Comparison of ENCODE assay signal across 20 cellular contexts in the genomic region with DNA sequence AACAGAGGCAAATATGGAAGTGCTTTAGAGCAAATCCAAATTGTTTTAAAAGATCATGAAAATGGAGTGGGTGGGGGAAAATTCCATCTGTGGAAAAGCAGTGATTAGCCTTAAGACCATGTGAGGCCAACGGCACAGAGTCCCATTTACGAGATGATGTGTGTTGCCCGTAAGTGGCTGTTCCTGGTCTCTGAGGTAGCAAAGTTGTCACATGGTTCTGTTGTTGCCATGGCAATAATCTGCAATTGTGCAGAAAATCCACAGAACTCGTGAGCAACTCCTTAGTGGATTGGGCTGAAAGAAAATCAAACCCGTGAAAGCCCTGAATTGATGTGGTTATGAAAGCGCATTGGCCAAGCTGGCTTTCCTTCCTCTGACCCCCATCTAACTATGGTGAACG.
A peak's percentile ranks its signal among the peaks of the same experiment; 100 is the strongest.
DNase-seq lines count a peak whose midpoint lies in the region; ATAC-seq and TF ChIP-seq lines count a peak whose summit lies in the region.
"Had no signal": no experiment of that assay in that cellular context is flagged by ENCODE, and none has a peak within 500 bp of the region (broad histone marks: within the 10 kb centered on the region; RNA-seq: fewer than 3 reads in every experiment).

No MANE protein-coding gene starts in this region.

- no peak for TF ChIP-seq POLR2A in sigmoid colon (IDR thresholded peaks at IDR 0.05)

- H3K4me3 Mint-ChIP-seq in brain: peak overlapping the region in 1 of 5 experiments; percentile 15
- H3K4me3 Mint-ChIP-seq: activated naive CD8-positive, alpha-beta T cell treated with anti-CD3 and anti-CD28 coated beads, Interleukin-2, amount 10 ng/mL, durations not matched to agents 7 days and 5 days; CD8-positive, alpha-beta memory T cell; naive B cell; stimulated activated naive B cell treated with anti-CD40 and anti-IgM and Interleukin-4, amounts not matched to agents 10 μg/mL and 1 μg/mL and 100 μg/mL, for 72 hours; T-helper 17 cell had no signal

- no peak for TF ChIP-seq EP300 in sigmoid colon (IDR thresholded peaks at IDR 0.05)

- no peaks in the 10 kb centered on the region for H3K27me3 ChIP-seq in left lung
- no peaks in the 10 kb centered on the region for H3K27me3 ChIP-seq in sigmoid colon

- H3K27me3 Mint-ChIP-seq in brain: peaks cover 6% of the 10 kb centered on the region
- H3K27me3 Mint-ChIP-seq: naive B cell; stimulated activated naive B cell treated with anti-CD40 and anti-IgM and Interleukin-4, amounts not matched to agents 10 μg/mL and 1 μg/mL and 100 μg/mL, for 72 hours had no signal

- TF ChIP-seq CTCF in brain (conservative IDR thresholded peaks at IDR 0.05): no peak
- TF ChIP-seq CTCF in left lung (IDR thresholded peaks at IDR 0.05): no peak
- TF ChIP-seq CTCF in sigmoid colon (IDR thresholded peaks at IDR 0.05): no peak

- ATAC-seq in left lung (peak; percentile 34), GM18498 (IDR thresholded peaks at IDR 0.05; ENCODE audit: unreplicated experiment) (no peak)
- ATAC-seq: stimulated activated naive B cell treated with anti-CD40 and anti-IgM and Interleukin-4, amounts not matched to agents 10 μg/mL and 1 μg/mL and 100 μg/mL, for 72 hours; T-helper 17 cell had no signal

- WGBS in sigmoid colon, 2 donors: 67 to 72% methylated on average over 7 of the region's 7 CpGs

- DNase-seq in Ammon's horn (ENCODE audit: low spot score) (peak; percentile 30), left lung (no peak), sigmoid colon (no peak), NCI-H146 treated with DMSO at 0.1 percent for 48 hours (lab: John Stamatoyannopoulos, UW; ENCODE audit: unreplicated experiment) (no peak), LoVo (ENCODE audit: low spot score) (no peak), RPMI8226 (no peak)
- DNase-seq: ACHN; activated CD8-positive, alpha-beta memory T cell treated with anti-CD3 and anti-CD28 coated beads for 24 hours; activated naive CD8-positive, alpha-beta T cell treated with anti-CD3 and anti-CD28 coated beads, Interleukin-2, amount 10 ng/mL, durations not matched to agents 7 days and 5 days; CD8-positive, alpha-beta memory T cell; DND-41; effector CD4-positive, alpha-beta T cell; naive B cell; NCI-H345; posterior cingulate gyrus; SHP77 treated with DMSO at 0.1 percent for 48 hours; stimulated activated naive B cell treated with anti-CD40 and anti-IgM and Interleukin-4, amounts not matched to agents 10 μg/mL and 1 μg/mL and 100 μg/mL, for 72 hours; T-helper 17 cell had no signal

- H3K27ac ChIP-seq in left lung: no peak overlapping the region
- peak overlapping the region; percentile 35 to 71 (median 49) for H3K27ac ChIP-seq in sigmoid colon

- peaks cover 58% of the 10 kb centered on the region for H3K4me1 Mint-ChIP-seq in brain
- H3K4me1 Mint-ChIP-seq: activated naive CD8-positive, alpha-beta T cell treated with anti-CD3 and anti-CD28 coated beads, Interleukin-2, amount 10 ng/mL, durations not matched to agents 7 days and 5 days; CD8-positive, alpha-beta memory T cell; T-helper 17 cell had no signal

- peak overlapping the region in 4 of 5 experiments; percentile 44 to 93 (median 70) for H3K27ac Mint-ChIP-seq in brain
- H3K27ac Mint-ChIP-seq: activated naive CD8-positive, alpha-beta T cell treated with anti-CD3 and anti-CD28 coated beads, Interleukin-2, amount 10 ng/mL, durations not matched to agents 7 days and 5 days; stimulated activated naive B cell treated with anti-CD40 and anti-IgM and Interleukin-4, amounts not matched to agents 10 μg/mL and 1 μg/mL and 100 μg/mL, for 72 hours; T-helper 17 cell had no signal

- H3K4me1 ChIP-seq in left lung (peaks cover 0 to 9% of the 10 kb centered on the region in 2 donors), sigmoid colon (peaks cover 0 to 35% (median 27%) of the 10 kb centered on the region in 4 donors)

- H3K36me3 Mint-ChIP-seq in brain: no peaks in the 10 kb centered on the region
- H3K36me3 Mint-ChIP-seq: activated naive CD8-positive, alpha-beta T cell treated with anti-CD3 and anti-CD28 coated beads, Interleukin-2, amount 10 ng/mL, durations not matched to agents 7 days and 5 days; CD8-positive, alpha-beta memory T cell; naive B cell; stimulated activated naive B cell treated with anti-CD40 and anti-IgM and Interleukin-4, amounts not matched to agents 10 μg/mL and 1 μg/mL and 100 μg/mL, for 72 hours had no signal

- no peaks in the 10 kb centered on the region for H3K9me3 ChIP-seq in left lung
- H3K9me3 ChIP-seq in sigmoid colon: no peaks in the 10 kb centered on the region

- H3K9me3 Mint-ChIP-seq in brain: peaks cover 0 to 3% (median 0%) of the 10 kb centered on the region in 5 experiments
- H3K9me3 Mint-ChIP-seq: activated naive CD8-positive, alpha-beta T cell treated with anti-CD3 and anti-CD28 coated beads, Interleukin-2, amount 10 ng/mL, durations not matched to agents 7 days and 5 days; stimulated activated naive B cell treated with anti-CD40 and anti-IgM and Interleukin-4, amounts not matched to agents 10 μg/mL and 1 μg/mL and 100 μg/mL, for 72 hours had no signal

- H3K36me3 ChIP-seq in left lung (no peaks in the 10 kb centered on the region), sigmoid colon (no peaks in the 10 kb centered on the region)

- H3K4me3 ChIP-seq in left lung: no peak overlapping the region
- H3K4me3 ChIP-seq in sigmoid colon: no peak overlapping the region

- intact Hi-C loops in left lung (cut with DNase I): no loop called here
- intact Hi-C loops in sigmoid colon (cut with DNase I): no loop called here

Comparison
In these comparisons a context has a peak if more than half of its experiments do, and no peak if none do; other contexts are left out.
1. H3K27ac ChIP-seq: peak in sigmoid colon (4 of 4); none in left lung (0 of 2).